24 cellular contexts compared by ENCODE assay signal in the genomic region with DNA sequence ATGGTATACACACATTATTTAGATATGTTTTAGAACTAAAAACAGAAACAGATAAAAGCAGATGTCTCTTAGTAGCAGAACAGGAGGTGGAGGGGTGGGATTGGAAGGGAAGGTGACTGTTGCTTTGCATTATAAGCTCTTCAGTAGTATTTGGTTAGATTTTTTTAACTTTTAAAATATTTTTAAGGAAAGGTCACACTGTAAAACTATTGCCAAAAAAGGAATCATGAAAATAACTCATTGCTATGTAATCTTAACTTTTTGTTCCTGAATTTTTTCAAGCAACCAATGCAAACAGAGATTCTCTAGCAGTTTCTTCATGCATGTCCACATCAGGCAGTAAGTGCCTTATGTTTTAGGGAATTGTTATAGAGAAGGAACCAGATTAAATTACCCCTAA.
"Had no signal": no experiment of that assay in that cellular context is flagged by ENCODE, and none has a peak within 500 bp of the region (broad histone marks: within the 10 kb centered on the region; RNA-seq: fewer than 3 reads in every experiment).

No MANE protein-coding gene starts in this region.

- DNase-seq: erythroblast; foreskin fibroblast; immature natural killer cell; left colon; left ventricle myocardium superior; mesendoderm; naive thymus-derived CD4-positive, alpha-beta T cell; ovary; sigmoid colon; stimulated activated CD4-positive, alpha-beta T cell treated with anti-CD3 and anti-CD28 coated beads, Interleukin-2, amount 100 ng/mL, for 24 hours; stimulated activated CD4-positive, alpha-beta T cell treated with anti-CD3 and anti-CD28 coated beads, Interleukin-4, amount 100 ng/mL, for 4 hours; stimulated activated naive B cell treated with anti-CD40 and anti-IgM and Interleukin-4, amounts not matched to agents 10 μg/mL and 1 μg/mL and 100 μg/mL, for 72 hours; stimulated activated naive CD8-positive, alpha-beta T cell treated with anti-CD3 and anti-CD28 coated beads, Interleukin-15, amount 100 ng/mL, for 72 hours; testis; upper lobe of right lung had no signal

- H3K4me3 ChIP-seq: gastroesophageal sphincter, lung, ovary, right atrium auricular region, sigmoid colon, skin epidermis, testis, tibial nerve, upper lobe of right lung, vagina had no signal

- H3K36me3 Mint-ChIP-seq: naive thymus-derived CD4-positive, alpha-beta T cell; stimulated activated naive B cell treated with anti-CD40 and anti-IgM and Interleukin-4, amounts not matched to agents 10 μg/mL and 1 μg/mL and 100 μg/mL, for 72 hours had no signal

- H3K9me3 ChIP-seq: gastroesophageal sphincter, ovary, right atrium auricular region, sigmoid colon, testis, tibial nerve, upper lobe of right lung, vagina had no signal

- FAIRE-seq: colon, endothelial cell of umbilical vein had no signal

- H3K4me1 Mint-ChIP-seq: naive thymus-derived CD4-positive, alpha-beta T cell; stimulated activated naive B cell treated with anti-CD40 and anti-IgM and Interleukin-4, amounts not matched to agents 10 μg/mL and 1 μg/mL and 100 μg/mL, for 72 hours; stimulated activated naive CD8-positive, alpha-beta T cell treated with anti-CD3 and anti-CD28 coated beads, Interleukin-15, amount 100 ng/mL, for 72 hours had no signal

- H3K4me1 ChIP-seq: gastroesophageal sphincter, upper lobe of right lung had no signal

- H3K9me3 Mint-ChIP-seq: dendritic cell treated with granulocyte-macrophage colony-stimulating factor and Interleukin-4, amounts not matched to agents 40 ng/mL and 50 ng/mL, for 4 days; immature natural killer cell; stimulated activated naive B cell treated with anti-CD40 and anti-IgM and Interleukin-4, amounts not matched to agents 10 μg/mL and 1 μg/mL and 100 μg/mL, for 72 hours; stimulated activated naive CD8-positive, alpha-beta T cell treated with anti-CD3 and anti-CD28 coated beads, Interleukin-15, amount 100 ng/mL, for 72 hours had no signal

- H3K27me3 ChIP-seq: gastroesophageal sphincter, ovary, right atrium auricular region, sigmoid colon, testis, tibial nerve, upper lobe of right lung, vagina had no signal

- H3K4me3 Mint-ChIP-seq: dendritic cell treated with granulocyte-macrophage colony-stimulating factor and Interleukin-4, amounts not matched to agents 40 ng/mL and 50 ng/mL, for 4 days; immature natural killer cell; naive thymus-derived CD4-positive, alpha-beta T cell; stimulated activated naive B cell treated with anti-CD40 and anti-IgM and Interleukin-4, amounts not matched to agents 10 μg/mL and 1 μg/mL and 100 μg/mL, for 72 hours; stimulated activated naive CD8-positive, alpha-beta T cell treated with anti-CD3 and anti-CD28 coated beads, Interleukin-15, amount 100 ng/mL, for 72 hours had no signal

- H3K27ac Mint-ChIP-seq: dendritic cell treated with granulocyte-macrophage colony-stimulating factor and Interleukin-4, amounts not matched to agents 40 ng/mL and 50 ng/mL, for 4 days; immature natural killer cell; naive thymus-derived CD4-positive, alpha-beta T cell; stimulated activated naive B cell treated with anti-CD40 and anti-IgM and Interleukin-4, amounts not matched to agents 10 μg/mL and 1 μg/mL and 100 μg/mL, for 72 hours; stimulated activated naive CD8-positive, alpha-beta T cell treated with anti-CD3 and anti-CD28 coated beads, Interleukin-15, amount 100 ng/mL, for 72 hours had no signal

- H3K36me3 ChIP-seq: gastroesophageal sphincter, ovary, right atrium auricular region, sigmoid colon, tibial nerve, upper lobe of right lung, vagina had no signal

- H3K27ac ChIP-seq: gastroesophageal sphincter, ovary, right atrium auricular region, sigmoid colon, skin epidermis, testis, tibial nerve, upper lobe of right lung, vagina had no signal
